Comparison of ENCODE assay signal across 9 cellular contexts in genomic region chr18:79570266-79571201, GRCh38.
DNase-seq lines count a peak whose midpoint lies in the region; ATAC-seq and TF ChIP-seq lines count a peak whose summit lies in the region.
"Had no signal": no experiment of that assay in that cellular context is flagged by ENCODE, and none has a peak within 500 bp of the region (broad histone marks: within the 10 kb centered on the region; RNA-seq: fewer than 3 reads in every experiment).

No MANE protein-coding gene starts in this region.

- peak; percentile 28 to 59 for DNase-seq in NCI-H524 (lab: John Stamatoyannopoulos, UW)
- DNase-seq in NCI-H524 treated with DMSO at 0.1 percent for 48 hours (lab: John Stamatoyannopoulos, UW): no peak
- DNase-seq in NCI-H1092 treated with DMSO at 0.1 percent for 48 hours (lab: John Stamatoyannopoulos, UW): peak; percentile 82
- peak; percentile 76 for DNase-seq in brain microvascular endothelial cell
- peak; percentile 81 for DNase-seq in posterior vena cava (ENCODE audit: low spot score)
- no peak for DNase-seq in GDM1 (lab: John Stamatoyannopoulos, UW)

- no peak overlapping the region for H3K4me3 ChIP-seq in brain microvascular endothelial cell (ENCODE audit: low read depth, low read length)
- H3K4me3 ChIP-seq: Peyer's patch had no signal

- intact Hi-C loops in posterior vena cava (cut with DNase I): no loop called here

- H3K27ac ChIP-seq in brain microvascular endothelial cell: peak overlapping the region; percentile 19
- H3K27ac ChIP-seq: Peyer's patch had no signal

- H3K36me3 ChIP-seq in brain microvascular endothelial cell (replicated peaks): no peaks in the 10 kb centered on the region
- H3K36me3 ChIP-seq: Peyer's patch had no signal

- H3K27me3 ChIP-seq in brain microvascular endothelial cell (replicated peaks): no peaks in the 10 kb centered on the region
- H3K27me3 ChIP-seq: Peyer's patch had no signal

- in situ Hi-C loops in brain microvascular endothelial cell (cut with HindIII; ENCODE audit: low pct_ligation_motif_present, low sequenced_read_pairs): no loop called here

- TF ChIP-seq CTCF in brain microvascular endothelial cell (IDR thresholded peaks at IDR 0.05; ENCODE audit: low read depth, low read length, missing control alignments): no peak

- no peak for ATAC-seq in HG02973 (IDR thresholded peaks at IDR 0.05; ENCODE audit: unreplicated experiment)
- no peak for ATAC-seq in GM18870 (IDR thresholded peaks at IDR 0.05; ENCODE audit: unreplicated experiment)

Comparison
In these comparisons a context has a peak if more than half of its experiments do, and no peak if none do; other contexts are left out.
1. DNase-seq: peak in NCI-H524 (2 of 2), NCI-H1092 treated with DMSO at 0.1 percent for 48 hours (single experiment), brain microvascular endothelial cell (single experiment) and posterior vena cava (single experiment); none in NCI-H524 treated with DMSO at 0.1 percent for 48 hours (single experiment) and GDM1 (single experiment).